3 cellular contexts compared by ENCODE assay signal in the genomic region with DNA sequence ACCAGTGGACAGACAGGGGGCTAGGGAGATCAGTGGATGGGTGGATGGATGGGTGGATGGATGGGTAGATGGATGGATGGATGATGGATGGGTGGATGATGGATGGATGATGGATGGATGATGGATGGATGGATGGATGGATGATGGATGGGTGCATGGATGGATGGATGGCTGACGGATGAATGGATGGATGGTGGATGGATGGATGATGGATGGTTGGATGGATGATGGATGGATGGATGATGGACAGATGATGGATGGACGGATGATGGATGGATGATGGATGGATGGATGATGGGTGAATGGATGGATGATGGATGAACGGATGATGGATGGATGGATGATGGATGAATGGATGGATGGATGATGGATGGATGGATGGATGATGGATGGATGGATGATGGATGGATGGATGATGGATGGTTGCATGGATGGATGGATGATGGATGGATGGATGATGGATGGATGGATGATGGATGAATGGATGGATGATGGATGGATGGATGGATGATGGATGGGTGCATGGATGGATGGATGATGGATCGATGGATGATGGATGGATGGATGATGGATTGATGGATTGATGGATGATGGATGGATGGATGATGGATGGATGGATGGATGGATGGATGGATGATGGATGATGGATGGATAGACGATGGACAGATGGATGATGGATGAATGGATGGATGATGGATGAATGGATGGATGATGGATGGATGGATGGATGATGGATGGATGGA. TPM values are rescaled to one million over a fixed set of nuclear protein-coding genes. Genes with fewer than 3 reads are reported as not detected.
"Had no signal": no experiment of that assay in that cellular context is flagged by ENCODE, and none has a peak within 500 bp of the region (broad histone marks: within the 10 kb centered on the region; RNA-seq: fewer than 3 reads in every experiment).

No MANE protein-coding gene starts in this region.

RNA-seq across cellular contexts. Expression of gene TMPRSS6, which starts 37.5 kb away (rescaled TPM):
- total RNA-seq: M059J, Right ventricle myocardium superior, SJSA1 had no signal
